In the genomic region with DNA sequence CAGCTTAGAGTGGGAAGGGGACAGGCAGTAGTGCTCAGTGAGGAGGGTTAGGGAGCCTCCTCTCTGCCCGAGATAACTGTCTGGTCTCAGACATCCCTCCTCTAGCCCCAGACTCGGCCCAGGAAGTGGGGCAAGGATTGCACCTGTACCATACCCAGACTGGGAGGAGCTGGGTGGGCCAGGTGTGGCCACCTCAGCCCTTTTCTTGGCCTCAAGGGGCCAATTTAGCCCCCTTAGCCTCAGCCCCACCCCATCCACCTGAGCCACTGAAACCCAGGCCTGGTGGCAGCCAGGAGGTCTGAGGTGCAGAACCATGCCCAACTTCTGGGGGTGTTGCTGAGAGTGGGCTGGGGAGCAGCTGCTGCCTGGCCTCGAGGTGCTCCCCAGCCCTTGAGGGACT, we compare ENCODE assay signal across 16 cellular contexts. TPM values are rescaled to one million over a fixed set of nuclear protein-coding genes. Genes with fewer than 3 reads are reported as not detected.
DNase-seq lines count a peak whose midpoint lies in the region; ATAC-seq and TF ChIP-seq lines count a peak whose summit lies in the region.
"Had no signal": no experiment of that assay in that cellular context is flagged by ENCODE, and none has a peak within 500 bp of the region (broad histone marks: within the 10 kb centered on the region; RNA-seq: fewer than 3 reads in every experiment).

No MANE protein-coding gene starts in this region.

- POLR2A ChIA-PET in CD8-positive, alpha-beta memory T cell (lab: Charles Lee): no interaction called here

- peak overlapping the region in 5 of 8 donors; percentile 29 to 96 (median 79) for H3K27ac Mint-ChIP-seq in CD8-positive, alpha-beta memory T cell

- H3K79me2 ChIP-seq in MM.1S (ENCODE audit: low read length): peaks cover 100% of the 10 kb centered on the region
- peaks cover 100% of the 10 kb centered on the region for H3K79me2 ChIP-seq in GM23248 (ENCODE audit: insufficient read depth)

- peaks cover 0 to 2% (median 0%) of the 10 kb centered on the region in 3 donors for H3K36me3 Mint-ChIP-seq in CD8-positive, alpha-beta memory T cell

- H3K4me3 Mint-ChIP-seq in CD8-positive, alpha-beta memory T cell: no peak overlapping the region

- TF ChIP-seq CTCF in MM.1S (IDR thresholded peaks at IDR 0.05; ENCODE audit: low read length) (no peak), dorsolateral prefrontal cortex (IDR thresholded peaks at IDR 0.05 in 54 of 56, conservative IDR thresholded peaks at IDR 0.05 in 2 of 56; ENCODE audit: low read depth in 1 of 56, partially characterized antibody in 56 of 56) (no peak)

- H3F3A ChIP-seq in MM.1S (ENCODE audit: insufficient read depth, low read length): no peaks in the 10 kb centered on the region
- no peaks in the 10 kb centered on the region for H3F3A ChIP-seq in GM23248 (ENCODE audit: insufficient read depth)

- CTCF ChIA-PET in CD8-positive, alpha-beta memory T cell (lab: Charles Lee): interaction anchor here (0.7 to 5.3 kb wide), 5 partner anchors 11 to 550 kb away, joined by 3 to 31 read pairs (median 4); no protein-coding TSS in a partner anchor

- peaks cover 56 to 95% (median 61%) of the 10 kb centered on the region in 3 donors for H3K4me1 Mint-ChIP-seq in CD8-positive, alpha-beta memory T cell

- H3K9ac ChIP-seq in MM.1S (ENCODE audit: low read length) (no peak overlapping the region), GM23248 (no peak overlapping the region)

- ATAC-seq in HG02852 (IDR thresholded peaks at IDR 0.05; ENCODE audit: unreplicated experiment): no peak
- ATAC-seq: left ventricle myocardium superior had no signal

- no peak overlapping the region for H3K4me3 ChIP-seq in CD8-positive, alpha-beta memory T cell (ENCODE audit: low read length)
- H3K4me3 ChIP-seq in MM.1S (ENCODE audit: low read length): no peak overlapping the region
- H3K4me3 ChIP-seq in dorsolateral prefrontal cortex: peak overlapping the region in 2 of 59 donors; percentile 1 to 3
- H3K4me3 ChIP-seq in skin epidermis: no peak overlapping the region
- H3K4me3 ChIP-seq in GM23248: no peak overlapping the region

- in situ Hi-C loops in GM23248 (cut with MboI): no loop called here

- peaks cover 6% of the 10 kb centered on the region; the same call in 1 of the 2 replicates for H4K20me1 ChIP-seq in MM.1S (ENCODE audit: insufficient read depth, low read length)
- H4K20me1 ChIP-seq in GM23248 (ENCODE audit: insufficient read depth): no peaks in the 10 kb centered on the region

- H3K4me2 ChIP-seq in MM.1S (ENCODE audit: low read depth, low read length) (peak overlapping the region; percentile 8; the same call in 1 of the 2 replicates), GM23248 (ENCODE audit: unreplicated experiment) (no peak overlapping the region)

- H3K9me2 ChIP-seq in MM.1S (replicated peaks; ENCODE audit: insufficient read depth, low read length) (no peaks in the 10 kb centered on the region), GM23248 (ENCODE audit: insufficient read depth) (no peaks in the 10 kb centered on the region)

- peaks cover 0 to 3% of the 10 kb centered on the region in 2 donors for H3K27me3 Mint-ChIP-seq in CD8-positive, alpha-beta memory T cell

- DNase-seq in CD8-positive, alpha-beta memory T cell: no peak
- no peak for DNase-seq in MM.1S
- DNase-seq in dorsolateral prefrontal cortex: no peak
- DNase-seq in T-helper 2 cell: no peak
- DNase-seq in GM23248: no peak
- no peak for DNase-seq in NCI-H1436 (lab: John Stamatoyannopoulos, UW)
- DNase-seq: H7; left ventricle myocardium superior; NCI-H2171 treated with DMSO at 0.1 percent for 48 hours; NK-92 treated with Interleukin-12 subunit alpha and Interleukin-12 subunit beta, amount 100 ng/mL, for 24 hours; retina; SHP77 treated with DMSO at 0.1 percent for 48 hours; stimulated activated CD4-positive, alpha-beta T cell treated with anti-CD3 and anti-CD28 coated beads, Interleukin-2, amount 100 ng/mL, for 48 hours; stimulated activated CD8-positive, alpha-beta memory T cell treated with anti-CD3 and anti-CD28 coated beads, Interleukin-4, amount 100 ng/mL, for 48 hours had no signal

- no peak overlapping the region for H2AFZ ChIP-seq in MM.1S (ENCODE audit: low read length)
- no peak overlapping the region for H2AFZ ChIP-seq in GM23248

- no peaks in the 10 kb centered on the region for H3K9me3 ChIP-seq in CD8-positive, alpha-beta memory T cell (ENCODE audit: low read length)
- no peaks in the 10 kb centered on the region for H3K9me3 ChIP-seq in MM.1S (replicated peaks; ENCODE audit: insufficient read depth, low read length)
- no peaks in the 10 kb centered on the region for H3K9me3 ChIP-seq in GM23248 (ENCODE audit: low read depth)

- H3K9me3 Mint-ChIP-seq in CD8-positive, alpha-beta memory T cell: no peaks in the 10 kb centered on the region

- 55 to 70% methylated on average over 3 of the region's 3 CpGs for WGBS in GM23248 (ENCODE audit: low coverage in 1 of 2, low lambda C conversion rate in 2 of 2, missing lambda C conversion rate in 2 of 2), 2 experiments

- intact Hi-C loops in dorsolateral prefrontal cortex (cut with DNase I): no loop called here

- no peaks in the 10 kb centered on the region for H3K27me3 ChIP-seq in CD8-positive, alpha-beta memory T cell (ENCODE audit: insufficient read depth, low read length, poor library complexity, severe bottlenecking)
- no peaks in the 10 kb centered on the region for H3K27me3 ChIP-seq in MM.1S (replicated peaks; ENCODE audit: insufficient read depth, low read length)
- no peaks in the 10 kb centered on the region for H3K27me3 ChIP-seq in dorsolateral prefrontal cortex
- no peaks in the 10 kb centered on the region for H3K27me3 ChIP-seq in GM23248 (replicated peaks; ENCODE audit: insufficient read depth)

- H3K36me3 ChIP-seq in CD8-positive, alpha-beta memory T cell (ENCODE audit: insufficient read depth, low read length): no peaks in the 10 kb centered on the region
- H3K36me3 ChIP-seq in MM.1S (replicated peaks; ENCODE audit: insufficient read depth, low read length): no peaks in the 10 kb centered on the region
- H3K36me3 ChIP-seq in GM23248 (ENCODE audit: low read depth): no peaks in the 10 kb centered on the region

- H3K4me1 ChIP-seq in CD8-positive, alpha-beta memory T cell (ENCODE audit: insufficient read depth, low read length): peaks cover 50% of the 10 kb centered on the region
- H3K4me1 ChIP-seq in MM.1S (ENCODE audit: low read length): peaks cover 32% of the 10 kb centered on the region
- peaks cover 2% of the 10 kb centered on the region; the same call in 1 of the 2 replicates for H3K4me1 ChIP-seq in GM23248 (ENCODE audit: insufficient read depth)

- peak overlapping the region; percentile 4 for H3K27ac ChIP-seq in CD8-positive, alpha-beta memory T cell (ENCODE audit: low read depth, low read length)
- H3K27ac ChIP-seq in MM.1S (ENCODE audit: low read length) (peak overlapping the region; percentile 40; the same call in 1 of the 2 replicates), dorsolateral prefrontal cortex (peak overlapping the region in 49 of 59 donors; percentile 0 to 84 (median 65)), skin epidermis (peak overlapping the region in 15 of 21 experiments; percentile 16 to 88 (median 56)), GM23248 (no peak overlapping the region)

RNA-seq across cellular contexts. Expression of gene RELT, which starts 6.5 kb away (rescaled TPM):
- total RNA-seq in CD8-positive, alpha-beta memory T cell: 10 to 100 TPM; 23.4 TPM
- polyA plus RNA-seq in CD8-positive, alpha-beta memory T cell: 7.5 TPM
- 10 to 100 TPM in 110 of 120 experiments, 1 to 10 TPM in 10; 8.6 to 36.1 (median 12.8) TPM for total RNA-seq in dorsolateral prefrontal cortex
- total RNA-seq in GM23248 (2014; rRNA removed; shearing (Covaris generic)): 7.1 and 8.2 TPM in 2 replicates
- 2.8 and 2.9 TPM in 2 replicates for polyA plus RNA-seq in GM23248 (2016; fragmentation: Nextera tagmentation; extraction: Ambion mirVana)
